In the genomic region with DNA sequence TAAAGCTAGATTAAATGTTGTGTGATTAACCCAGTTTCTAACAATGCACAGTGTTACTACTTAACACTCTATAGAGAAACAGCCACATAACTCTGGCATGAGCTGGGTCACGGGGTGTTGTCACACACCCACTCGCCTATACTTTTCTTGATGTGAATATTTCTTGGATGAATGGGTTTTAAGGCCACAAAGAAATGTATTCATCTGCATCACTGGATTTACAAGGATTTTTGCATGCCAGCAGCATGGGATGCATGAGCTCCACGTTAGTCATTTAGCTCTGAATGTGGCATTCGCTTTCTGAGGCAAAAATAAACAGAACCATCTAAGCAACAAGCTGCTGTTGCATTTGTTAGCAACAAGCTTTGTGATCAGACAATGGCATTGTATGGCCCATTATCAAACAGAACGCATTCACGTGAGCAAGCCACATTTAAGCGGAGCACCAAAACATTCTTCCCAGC, we compare ENCODE assay signal across 10 cellular contexts.
DNase-seq lines count a peak whose midpoint lies in the region; ATAC-seq, FAIRE-seq and TF ChIP-seq lines count a peak whose summit lies in the region.
"Had no signal": no experiment of that assay in that cellular context is flagged by ENCODE, and none has a peak within 500 bp of the region (broad histone marks: within the 10 kb centered on the region; RNA-seq: fewer than 3 reads in every experiment).

No MANE protein-coding gene starts in this region.

- no peak overlapping the region for H3K4me3 Mint-ChIP-seq in activated CD8-positive, alpha-beta T cell treated with anti-CD3 and anti-CD28 coated beads for 36 hours

- H3K27ac ChIP-seq in lower lobe of right lung = peak overlapping the region; percentile 84
- H3K27ac ChIP-seq: adrenal gland, pancreas had no signal

- H3K27me3 Mint-ChIP-seq in activated CD8-positive, alpha-beta T cell treated with anti-CD3 and anti-CD28 coated beads for 36 hours = no peaks in the 10 kb centered on the region

- no peaks in the 10 kb centered on the region for H3K27me3 ChIP-seq in bronchial epithelial cell (ENCODE audit: control insufficient read depth, insufficient read depth, low read length)
- no peaks in the 10 kb centered on the region for H3K27me3 ChIP-seq in lower lobe of right lung (ENCODE audit: low read depth)
- H3K27me3 ChIP-seq: adrenal gland, pancreas had no signal

- no peak overlapping the region for H3K27ac Mint-ChIP-seq in activated CD8-positive, alpha-beta T cell treated with anti-CD3 and anti-CD28 coated beads for 36 hours

- intact Hi-C loops in lower lobe of right lung (cut with DNase I) = no loop called here
- intact Hi-C loops in activated CD8-positive, alpha-beta T cell treated with anti-CD3 and anti-CD28 coated beads for 36 hours (cut with micrococcal nuclease) = no loop called here

- peaks cover 2% of the 10 kb centered on the region for H3K36me3 Mint-ChIP-seq in activated CD8-positive, alpha-beta T cell treated with anti-CD3 and anti-CD28 coated beads for 36 hours (ENCODE audit: low read depth)

- H3K9me3 Mint-ChIP-seq in activated CD8-positive, alpha-beta T cell treated with anti-CD3 and anti-CD28 coated beads for 36 hours = no peaks in the 10 kb centered on the region

- H3K4me1 ChIP-seq in lower lobe of right lung = no peaks in the 10 kb centered on the region
- H3K4me1 ChIP-seq: adrenal gland, pancreas had no signal

- ATAC-seq in lower lobe of right lung = no peak
- ATAC-seq in HG03045 (IDR thresholded peaks at IDR 0.05; ENCODE audit: unreplicated experiment) = no peak
- no peak for ATAC-seq in activated CD8-positive, alpha-beta T cell treated with anti-CD3 and anti-CD28 coated beads for 36 hours
- ATAC-seq: pancreas had no signal

- H3K4me1 Mint-ChIP-seq in activated CD8-positive, alpha-beta T cell treated with anti-CD3 and anti-CD28 coated beads for 36 hours (ENCODE audit: low read depth) = peaks cover 3% of the 10 kb centered on the region

- no peak for FAIRE-seq in bronchial epithelial cell (lab: Jason Lieb, UNC)
- FAIRE-seq: pancreas had no signal

- DNase-seq in COLO829 (ENCODE audit: low spot score) (peak; percentile 95), M059J (ENCODE audit: low read depth) (peak; percentile 97), bronchial epithelial cell (ENCODE audit: low read depth) (peak; percentile 98), lower lobe of right lung (no peak), NCI-H2171 (lab: John Stamatoyannopoulos, UW) (no peak), NCI-H1436 (lab: John Stamatoyannopoulos, UW) (no peak)
- DNase-seq in activated CD8-positive, alpha-beta T cell treated with anti-CD3 and anti-CD28 coated beads for 36 hours = no peak
- DNase-seq: adrenal gland, pancreas had no signal

- no peaks in the 10 kb centered on the region for H3K36me3 ChIP-seq in bronchial epithelial cell (ENCODE audit: control insufficient read depth, insufficient read depth, low read length)
- peaks cover 18% of the 10 kb centered on the region for H3K36me3 ChIP-seq in lower lobe of right lung
- H3K36me3 ChIP-seq: adrenal gland, pancreas had no signal

- CTCF ChIA-PET in activated CD8-positive, alpha-beta T cell treated with anti-CD3 and anti-CD28 coated beads for 36 hours (lab: Charles Lee) = interaction anchor here (0.8 to 1.6 kb wide), 4 partner anchors 18 to 292 kb away, joined by 3 to 4 read pairs (median 3); no protein-coding TSS in a partner anchor

- no peaks in the 10 kb centered on the region for H3K9me3 ChIP-seq in lower lobe of right lung
- H3K9me3 ChIP-seq: adrenal gland, pancreas had no signal

- TF ChIP-seq CTCF in bronchial epithelial cell (IDR thresholded peaks at IDR 0.05; ENCODE audit: insufficient read depth, low read length, severe bottlenecking) = no peak
- TF ChIP-seq CTCF in lower lobe of right lung (IDR thresholded peaks at IDR 0.05) = no peak
- no peak for TF ChIP-seq CTCF in activated CD8-positive, alpha-beta T cell treated with anti-CD3 and anti-CD28 coated beads for 36 hours (IDR thresholded peaks at IDR 0.05)

- POLR2A ChIA-PET in activated CD8-positive, alpha-beta T cell treated with anti-CD3 and anti-CD28 coated beads for 36 hours (lab: Charles Lee) = interaction anchor here (0.7 kb wide), 1 partner anchor 62 kb away, joined by 3 read pairs; no protein-coding TSS in a partner anchor

- H3K4me3 ChIP-seq in bronchial epithelial cell (ENCODE audit: low read depth, low read length) (no peak overlapping the region), lower lobe of right lung (no peak overlapping the region)
- H3K4me3 ChIP-seq: adrenal gland, pancreas had no signal

Comparison
In these comparisons a context has a peak if more than half of its experiments do, and no peak if none do; other contexts are left out.
1. DNase-seq: peak in COLO829 (single experiment), M059J (single experiment) and bronchial epithelial cell (single experiment); none in lower lobe of right lung (single experiment), NCI-H2171 (single experiment), NCI-H1436 (single experiment) and activated CD8-positive, alpha-beta T cell treated with anti-CD3 and anti-CD28 coated beads for 36 hours (single experiment).